8 cellular contexts compared by ENCODE assay signal in genomic region chr18:69469444-69469919, GRCh38.
DNase-seq lines count a peak whose midpoint lies in the region; ATAC-seq and TF ChIP-seq lines count a peak whose summit lies in the region.

No MANE protein-coding gene starts in this region.

- H3K9me3 ChIP-seq in left ventricle myocardium inferior (replicated peaks) = no peaks in the 10 kb centered on the region

- no peaks in the 10 kb centered on the region for H3K36me3 ChIP-seq in left ventricle myocardium inferior

- H3K27ac ChIP-seq in left ventricle myocardium inferior (replicated peaks) = no peak overlapping the region

- no peaks in the 10 kb centered on the region for H3K4me1 ChIP-seq in left ventricle myocardium inferior

- ATAC-seq in left ventricle myocardium superior = no peak
- ATAC-seq in GM21526 (IDR thresholded peaks at IDR 0.05; ENCODE audit: low FRiP score, unreplicated experiment) = no peak
- ATAC-seq in HG03135 (IDR thresholded peaks at IDR 0.05; ENCODE audit: unreplicated experiment) = no peak

- DNase-seq in left ventricle myocardium inferior (no peak), left ventricle myocardium superior (no peak), NCI-H2171 treated with DMSO at 0.1 percent for 48 hours (lab: John Stamatoyannopoulos, UW) (peak; percentile 77), putamen (ENCODE audit: low spot score) (no peak)
- DNase-seq in activated T-helper 9 cell treated with anti-CD3 and anti-CD28 coated beads, Interleukin-2, amount 50 U/mL, for 16 hours (ENCODE audit: low read depth) = peak; percentile 27
- peak; percentile 29 for DNase-seq in stimulated activated CD4-positive, alpha-beta T cell treated with anti-CD3 and anti-CD28 coated beads, Interleukin-12 subunit alpha, Interleukin-12 subunit beta, amount 100 ng/mL, for 4 hours

- TF ChIP-seq CTCF in left ventricle myocardium inferior (IDR thresholded peaks at IDR 0.05; ENCODE audit: borderline replicate concordance) = peak; percentile 23

- no peaks in the 10 kb centered on the region for H3K27me3 ChIP-seq in left ventricle myocardium inferior (ENCODE audit: low read depth)

- no peak overlapping the region for H3K4me3 ChIP-seq in left ventricle myocardium inferior

- intact Hi-C loops in left ventricle myocardium inferior (cut with micrococcal nuclease) = no loop called here
- intact Hi-C loops in left ventricle myocardium superior (cut with micrococcal nuclease) = no loop called here

Comparison
In these comparisons a context has a peak if more than half of its experiments do, and no peak if none do; other contexts are left out.
1. DNase-seq: peak in NCI-H2171 treated with DMSO at 0.1 percent for 48 hours (single experiment), activated T-helper 9 cell treated with anti-CD3 and anti-CD28 coated beads, Interleukin-2, amount 50 U/mL, for 16 hours (single experiment) and stimulated activated CD4-positive, alpha-beta T cell treated with anti-CD3 and anti-CD28 coated beads, Interleukin-12 subunit alpha, Interleukin-12 subunit beta, amount 100 ng/mL, for 4 hours (single experiment); none in left ventricle myocardium inferior (single experiment), left ventricle myocardium superior (single experiment) and putamen (single experiment).